In genomic region chr5:14156611-14157493, GRCh38 we compare ENCODE assay signal across 9 cellular contexts. TPM values are rescaled to one million over a fixed set of nuclear protein-coding genes. Genes with fewer than 3 reads are reported as not detected.
DNase-seq lines count a peak whose midpoint lies in the region; ATAC-seq, FAIRE-seq and TF ChIP-seq lines count a peak whose summit lies in the region.
"Had no signal": no experiment of that assay in that cellular context is flagged by ENCODE, and none has a peak within 500 bp of the region (broad histone marks: within the 10 kb centered on the region; RNA-seq: fewer than 3 reads in every experiment).

No MANE protein-coding gene starts in this region.

- H3K4me1 ChIP-seq in BLaER1 (peaks cover 89% of the 10 kb centered on the region), stomach (peaks cover 42 to 91% (median 68%) of the 10 kb centered on the region in 4 donors)

- H3K9ac ChIP-seq in BLaER1 = peak overlapping the region; percentile 79

- H3K27me3 ChIP-seq in BLaER1 = no peaks in the 10 kb centered on the region
- no peaks in the 10 kb centered on the region for H3K27me3 ChIP-seq in stomach
- H3K27me3 ChIP-seq: neutrophil had no signal

- H3K27ac ChIP-seq in BLaER1 (peak overlapping the region; percentile 86), stomach (peak overlapping the region; percentile 38 to 82 (median 70))
- H3K27ac ChIP-seq: neutrophil had no signal

- DNase-seq in RCC 7860 (ENCODE audit: low spot score) = peak; percentile 98
- peak; percentile 91 to 94 for DNase-seq in foreskin fibroblast
- DNase-seq in stomach = no peak
- DNase-seq in AML-193 (lab: John Stamatoyannopoulos, UW) = no peak
- DNase-seq in NCI-H774 (lab: John Stamatoyannopoulos, UW) = no peak

- H3K36me3 ChIP-seq in BLaER1 (peaks cover 13% of the 10 kb centered on the region), stomach (no peaks in the 10 kb centered on the region)
- H3K36me3 ChIP-seq: neutrophil had no signal

- 38 to 58% (median 45%) methylated on average over 9 of the region's 9 CpGs for WGBS in stomach, 5 donors

- H3K9me3 ChIP-seq in BLaER1 = peaks cover 13% of the 10 kb centered on the region
- no peaks in the 10 kb centered on the region for H3K9me3 ChIP-seq in stomach
- H3K9me3 ChIP-seq: neutrophil had no signal

- H3K4me3 ChIP-seq in BLaER1 (peak overlapping the region; percentile 62), foreskin fibroblast (ENCODE audit: low read depth in 1 of 2, low read length in 2 of 2) (peak overlapping the region; percentile 21 to 55), stomach (peak overlapping the region in 2 of 4 donors; percentile 14 to 15)

- peak; percentile 99 for FAIRE-seq in RCC 7860 (lab: Jason Lieb, UNC)

- intact Hi-C loops in stomach (cut with DNase I; ENCODE audit: low total_unique reads) = loop anchor here (10.0 kb wide), 1 partner anchor 108 kb away; no protein-coding TSS in a partner anchor

- peak; percentile 45 for ATAC-seq in GM19455 (IDR thresholded peaks at IDR 0.05; ENCODE audit: unreplicated experiment)
- peak; percentile 64 for ATAC-seq in HG03442 (IDR thresholded peaks at IDR 0.05; ENCODE audit: unreplicated experiment)

- TF ChIP-seq POLR2A in stomach (IDR thresholded peaks at IDR 0.05) = no peak

- peaks cover 48% of the 10 kb centered on the region for H4K20me1 ChIP-seq in BLaER1

- no peak for TF ChIP-seq EP300 in stomach (IDR thresholded peaks at IDR 0.05)

- TF ChIP-seq CTCF in foreskin fibroblast (IDR thresholded peaks at IDR 0.05; ENCODE audit: low read depth, low read length) (no peak), stomach (IDR thresholded peaks at IDR 0.05) (no peak)

- peak overlapping the region; percentile 89 for H3K4me2 ChIP-seq in BLaER1

RNA-seq across cellular contexts. Expression of gene TRIO, which starts 13.7 kb away (rescaled TPM):
- total RNA-seq in stomach = 100 to 1,000 TPM in 4 of 5 donors, 10 to 100 TPM in 1; 67.1 to 558 (median 199) TPM
- 10 to 100 TPM in 2 of 3 donors, 1 to 10 TPM in 1; 9.9 to 20.8 (median 15.3) TPM for polyA plus RNA-seq in stomach

Comparison
In these comparisons a context has a peak if more than half of its experiments do, and no peak if none do; other contexts are left out.
1. DNase-seq: peak in RCC 7860 (single experiment) and foreskin fibroblast (2 of 2); none in stomach (single experiment), AML-193 (0 of 2) and NCI-H774 (single experiment).